17 cellular contexts compared by ENCODE assay signal in the genomic region with DNA sequence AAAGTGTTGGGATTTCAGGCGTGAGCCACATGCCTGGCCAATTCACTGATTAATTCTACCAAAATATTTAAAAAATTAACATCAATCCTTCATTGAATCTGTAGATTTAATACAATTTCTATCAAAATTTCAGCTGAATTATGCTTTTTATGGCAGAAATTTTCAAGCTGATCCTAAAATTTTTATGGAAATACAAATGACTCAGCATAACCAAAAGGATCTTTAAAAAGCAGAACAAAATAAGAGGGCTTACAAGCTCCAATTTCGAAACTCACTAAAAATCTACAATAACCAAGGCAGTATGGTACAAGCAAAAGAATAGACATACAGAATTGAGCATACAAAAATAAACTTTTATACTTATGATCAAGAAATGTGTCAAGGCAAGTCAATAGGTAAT.
DNase-seq lines count a peak whose midpoint lies in the region; ATAC-seq, FAIRE-seq and TF ChIP-seq lines count a peak whose summit lies in the region.
"Had no signal": no experiment of that assay in that cellular context is flagged by ENCODE, and none has a peak within 500 bp of the region (broad histone marks: within the 10 kb centered on the region; RNA-seq: fewer than 3 reads in every experiment).

No MANE protein-coding gene starts in this region.

- FAIRE-seq in K562 (lab: Jason Lieb, UNC), result no peak

- H3K27me3 ChIP-seq in K562 (ENCODE audit: control insufficient read depth in 2 of 2, insufficient read depth in 2 of 2, low read length in 2 of 2), result no peaks in the 10 kb centered on the region; a peak in 1 of 5 replicates
- H3K27me3 ChIP-seq in brain microvascular endothelial cell (replicated peaks), result no peaks in the 10 kb centered on the region
- H3K27me3 ChIP-seq: BLaER1 had no signal

- H3K9me3 ChIP-seq in K562 (replicated peaks; ENCODE audit: control insufficient read depth, insufficient read depth, low read depth, low read length), result no peaks in the 10 kb centered on the region
- H3K9me3 ChIP-seq: BLaER1 had no signal

- TF ChIP-seq CTCF in NB4 (IDR thresholded peaks at IDR 0.05; ENCODE audit: low read depth, low read length) (no peak), K562 (IDR thresholded peaks at IDR 0.05 in 2 of 3, conservative IDR thresholded peaks at IDR 0.05 in 1 of 3; ENCODE audit: insufficient read depth in 2 of 3, low read depth in 1 of 3, low read length in 3 of 3) (no peak), brain microvascular endothelial cell (IDR thresholded peaks at IDR 0.05; ENCODE audit: low read depth, low read length, missing control alignments) (no peak)

- H3K4me1 ChIP-seq in K562 (replicated peaks in 1 of 2; ENCODE audit: control insufficient read depth in 2 of 2, insufficient read depth in 2 of 2, low read length in 2 of 2), result no peaks in the 10 kb centered on the region; a peak in 1 of 5 replicates
- H3K4me1 ChIP-seq: BLaER1 had no signal

- CTCF ChIA-PET in K562 (lab: Yijun Ruan, JAX; ENCODE audit: low intra/inter-chr PET ratio), result no interaction called here

- DNase-seq in SKM-1 treated with dmso at 0.1 percent for 144 hours (lab: John Stamatoyannopoulos, UW; ENCODE audit: unreplicated experiment) (peak; percentile 19), SKM-1 (lab: John Stamatoyannopoulos, UW; ENCODE audit: unreplicated experiment) (no peak), CD1c-positive myeloid dendritic cell (ENCODE audit: extremely low spot score) (peak; percentile 3), NB4 (ENCODE audit: low read depth) (peak; percentile 4), K562 (ENCODE audit: extremely low read depth in 1 of 4, low spot score in 3 of 4) (no peak), brain microvascular endothelial cell (no peak)
- DNase-seq: ACHN; Calu3; CD8-positive, alpha-beta T cell; DMS79 treated with DMSO at 0.1 percent for 48 hours; GF-D8; GOT3; H7; HFFc6 had no signal

- no peak overlapping the region for H2AFZ ChIP-seq in K562 (ENCODE audit: low read depth, low read length)

- in situ Hi-C loops in K562 (cut with MboI), result no loop called here
- in situ Hi-C loops in brain microvascular endothelial cell (cut with HindIII; ENCODE audit: low pct_ligation_motif_present, low sequenced_read_pairs), result no loop called here

- TF ChIP-seq POLR2A in NB4 (IDR thresholded peaks at IDR 0.05; ENCODE audit: extremely low read depth, insufficient read length) (no peak), K562 (conservative IDR thresholded peaks at IDR 0.05) (no peak)

- no peak overlapping the region for H3K9ac ChIP-seq in K562 (ENCODE audit: insufficient read depth in 1 of 2, low read depth in 2 of 2, low read length in 2 of 2)
- H3K9ac ChIP-seq: BLaER1 had no signal

- BruUV-seq in K562 (replicated peaks; lab: Mats Ljungman, UMichigan), result no TSS peak

- H3K36me3 ChIP-seq in K562 (ENCODE audit: control insufficient read depth, insufficient read depth, low read length), result no peaks in the 10 kb centered on the region
- no peaks in the 10 kb centered on the region for H3K36me3 ChIP-seq in brain microvascular endothelial cell (replicated peaks)
- H3K36me3 ChIP-seq: BLaER1 had no signal

- no peak for ATAC-seq in K562
- no peak for ATAC-seq in HG03095 (IDR thresholded peaks at IDR 0.05; ENCODE audit: unreplicated experiment)
- ATAC-seq: CD8-positive, alpha-beta T cell; HCT116 had no signal

- H3K9me1 ChIP-seq in K562 (ENCODE audit: control insufficient read depth, insufficient read depth, low read length), result no peaks in the 10 kb centered on the region

- H3K4me3 ChIP-seq in NB4 (ENCODE audit: low read depth, low read length) (no peak overlapping the region), K562 (no peak overlapping the region), brain microvascular endothelial cell (ENCODE audit: low read depth, low read length) (no peak overlapping the region)
- H3K4me3 ChIP-seq: BLaER1 had no signal

- WGBS in K562 (ENCODE audit: insufficient coverage, low coverage, missing lambda C conversion rate), result 4% methylated on average over 2 of the region's 2 CpGs

- intact Hi-C loops in K562 (cut with micrococcal nuclease), result no loop called here

- no peaks in the 10 kb centered on the region for H4K20me1 ChIP-seq in K562 (replicated peaks; ENCODE audit: control insufficient read depth, insufficient read depth, low read length)
- H4K20me1 ChIP-seq: BLaER1 had no signal

- no peak overlapping the region for H3K4me2 ChIP-seq in K562 (ENCODE audit: insufficient read depth, low read length)
- H3K4me2 ChIP-seq: BLaER1 had no signal

- no peak for TF ChIP-seq RAD21 in K562 (CRISPR knock-in tag; conservative IDR thresholded peaks at IDR 0.05 in 1 of 2, IDR thresholded peaks at IDR 0.05 in 1 of 2)

- POLR2A ChIA-PET in K562 (lab: Yijun Ruan, JAX), result no interaction called here

- H3K79me2 ChIP-seq in K562 (ENCODE audit: control insufficient read depth, insufficient read depth, low read length), result no peaks in the 10 kb centered on the region

- no peak for TF ChIP-seq EP300 in K562 (IDR thresholded peaks at IDR 0.05; ENCODE audit: low read length)

- H3K27ac ChIP-seq in K562 (ENCODE audit: extremely low read depth, low read depth, low read length) (no peak overlapping the region), brain microvascular endothelial cell (no peak overlapping the region)
- H3K27ac ChIP-seq: BLaER1 had no signal

TF ChIP-seq in K562, 482 proteins besides CTCF, POLR2A, EP300 and RAD21:
- TF ChIP-seq ZNF316 (IDR thresholded peaks at IDR 0.05) (peak; percentile 86), ZNF778 (CRISPR knock-in tag; IDR thresholded peaks at IDR 0.05) (no peak), MAFG (tag; conservative IDR thresholded peaks at IDR 0.05) (peak; percentile 84), C11orf30 (IDR thresholded peaks at IDR 0.05; ENCODE audit: low read depth) (peak; percentile 68), MAFF (IDR thresholded peaks at IDR 0.05; ENCODE audit: low read length) (peak; percentile 57; the same call in 1 of the 2 replicates), SRSF3 (IDR thresholded peaks at IDR 0.05; ENCODE audit: insufficient read depth, low read length) (no peak), POLR2G (IDR thresholded peaks at IDR 0.05; ENCODE audit: low read depth, low read length) (no peak), RBM39 (optimal IDR thresholded peaks at IDR 0.05; ENCODE audit: low read depth, low read length) (no peak), NFE2L1 (tag; IDR thresholded peaks at IDR 0.05; ENCODE audit: borderline replicate concordance, low read depth) (peak; percentile 62; the same call in 1 of the 2 replicates), NR2C1 (IDR thresholded peaks at IDR 0.05) (no peak), NR2C1 (tag; IDR thresholded peaks at IDR 0.05) (no peak), RBM25 (IDR thresholded peaks at IDR 0.05; ENCODE audit: low read depth, low read length, severe bottlenecking) (no peak), MIER1 (IDR thresholded peaks at IDR 0.05; ENCODE audit: low read depth) (no peak), ZBTB8A (IDR thresholded peaks at IDR 0.05; ENCODE audit: partially characterized antibody) (no peak)
- TF ChIP-seq, protein P1, sequence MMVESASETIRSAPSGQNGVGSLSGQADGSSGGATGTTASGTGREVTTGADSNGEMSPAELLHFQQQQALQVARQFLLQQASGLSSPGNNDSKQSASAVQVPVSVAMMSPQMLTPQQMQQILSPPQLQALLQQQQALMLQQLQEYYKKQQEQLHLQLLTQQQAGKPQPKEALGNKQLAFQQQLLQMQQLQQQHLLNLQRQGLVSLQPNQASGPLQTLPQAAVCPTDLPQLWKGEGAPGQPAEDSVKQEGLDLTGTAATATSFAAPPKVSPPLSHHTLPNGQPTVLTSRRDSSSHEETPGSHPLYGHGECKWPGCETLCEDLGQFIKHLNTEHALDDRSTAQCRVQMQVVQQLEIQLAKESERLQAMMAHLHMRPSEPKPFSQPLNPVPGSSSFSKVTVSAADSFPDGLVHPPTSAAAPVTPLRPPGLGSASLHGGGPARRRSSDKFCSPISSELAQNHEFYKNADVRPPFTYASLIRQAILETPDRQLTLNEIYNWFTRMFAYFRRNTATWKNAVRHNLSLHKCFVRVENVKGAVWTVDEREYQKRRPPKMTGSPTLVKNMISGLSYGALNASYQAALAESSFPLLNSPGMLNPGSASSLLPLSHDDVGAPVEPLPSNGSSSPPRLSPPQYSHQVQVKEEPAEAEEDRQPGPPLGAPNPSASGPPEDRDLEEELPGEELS (CRISPR knock-in tag; IDR thresholded peaks at IDR 0.05; ENCODE audit: borderline replicate concordance), result no peak
- TF ChIP-seq, protein P2, sequence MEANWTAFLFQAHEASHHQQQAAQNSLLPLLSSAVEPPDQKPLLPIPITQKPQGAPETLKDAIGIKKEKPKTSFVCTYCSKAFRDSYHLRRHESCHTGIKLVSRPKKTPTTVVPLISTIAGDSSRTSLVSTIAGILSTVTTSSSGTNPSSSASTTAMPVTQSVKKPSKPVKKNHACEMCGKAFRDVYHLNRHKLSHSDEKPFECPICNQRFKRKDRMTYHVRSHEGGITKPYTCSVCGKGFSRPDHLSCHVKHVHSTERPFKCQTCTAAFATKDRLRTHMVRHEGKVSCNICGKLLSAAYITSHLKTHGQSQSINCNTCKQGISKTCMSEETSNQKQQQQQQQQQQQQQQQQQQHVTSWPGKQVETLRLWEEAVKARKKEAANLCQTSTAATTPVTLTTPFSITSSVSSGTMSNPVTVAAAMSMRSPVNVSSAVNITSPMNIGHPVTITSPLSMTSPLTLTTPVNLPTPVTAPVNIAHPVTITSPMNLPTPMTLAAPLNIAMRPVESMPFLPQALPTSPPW (CRISPR knock-in tag; IDR thresholded peaks at IDR 0.05), result no peak

Comparison
In these comparisons a context has a peak if more than half of its experiments do, and no peak if none do; other contexts are left out.
1. DNase-seq: peak in SKM-1 treated with dmso at 0.1 percent for 144 hours (single experiment), CD1c-positive myeloid dendritic cell (single experiment) and NB4 (single experiment); none in SKM-1 (single experiment), K562 (0 of 4) and brain microvascular endothelial cell (single experiment).